Comparison of ENCODE assay signal across 1 cellular context in genomic region chr19:10797078-10797477, GRCh38.
TF ChIP-seq lines count a peak whose summit lies in the region.

No MANE protein-coding gene starts in this region.

TF ChIP-seq in HepG2, 621 proteins besides CTCF, POLR2A, EP300 and RAD21 (continued from another document):
- TF ChIP-seq ZNF354B (CRISPR knock-in tag; IDR thresholded peaks at IDR 0.05) (no peak), ZBTB4 (CRISPR knock-in tag; IDR thresholded peaks at IDR 0.05; ENCODE audit: borderline replicate concordance) (no peak), ZNF253 (CRISPR knock-in tag; IDR thresholded peaks at IDR 0.05; ENCODE audit: borderline replicate concordance) (no peak), ZNF160 (CRISPR knock-in tag; IDR thresholded peaks at IDR 0.05) (no peak)
